15 cellular contexts compared by ENCODE assay signal in the genomic region with DNA sequence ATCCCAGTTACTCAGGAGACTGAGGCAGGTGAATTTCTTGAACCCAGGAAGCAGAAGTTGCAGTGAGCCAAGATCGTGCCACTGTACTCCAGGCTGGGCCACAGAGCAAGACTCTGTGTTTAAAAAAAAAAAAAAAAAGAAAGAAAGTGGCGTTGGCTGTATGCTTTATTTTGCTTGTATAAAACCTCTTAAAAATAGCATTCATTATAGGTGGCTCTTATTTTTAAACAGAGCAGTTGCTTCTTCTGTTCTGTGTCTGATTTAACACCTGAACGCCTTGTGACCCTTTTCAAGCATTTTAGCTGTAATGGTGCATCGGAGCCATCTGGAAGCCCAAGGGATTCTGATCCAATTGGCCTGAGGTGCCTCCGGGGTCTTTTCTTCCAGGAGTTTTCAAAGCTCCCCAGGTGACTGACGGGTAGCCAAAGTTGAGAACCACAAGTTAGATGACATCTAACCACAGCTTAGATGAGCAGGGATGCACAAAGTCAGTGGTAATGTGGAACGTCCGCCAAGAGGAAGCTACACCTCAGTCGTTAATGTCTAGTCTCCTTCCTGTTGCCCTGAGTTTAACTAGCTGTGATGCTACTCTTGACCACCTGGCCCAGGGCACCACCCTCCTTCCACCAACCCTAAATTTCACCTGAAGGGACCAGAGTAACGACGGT.
DNase-seq lines count a peak whose midpoint lies in the region; ATAC-seq and TF ChIP-seq lines count a peak whose summit lies in the region.
"Had no signal": no experiment of that assay in that cellular context is flagged by ENCODE, and none has a peak within 500 bp of the region (broad histone marks: within the 10 kb centered on the region; RNA-seq: fewer than 3 reads in every experiment).

No MANE protein-coding gene starts in this region.

- 0 out of 2 replicates have a peak overlapping the region, but pooled peaks have one; percentile 18 for H3K4me2 ChIP-seq in BLaER1

- no peak for TF ChIP-seq CTCF in HEK293 (tag by site-specific recombination; IDR thresholded peaks at IDR 0.05)
- no peak for TF ChIP-seq CTCF in Caco-2 (IDR thresholded peaks at IDR 0.05; ENCODE audit: insufficient read depth in 1 of 2, low read depth in 1 of 2, low read length in 1 of 2, severe bottlenecking in 1 of 2, unreplicated experiment in 1 of 2)

- no peaks in the 10 kb centered on the region for H3K9me3 Mint-ChIP-seq in T-helper 1 cell treated with Interleukin-12 subunit alpha and Interleukin-12 subunit beta and Interleukin-4 antibody, amounts not matched to agents 30 μg/mL and 1 μg/mL, for 36 hours
- peaks cover 9% of the 10 kb centered on the region for H3K9me3 Mint-ChIP-seq in Caco-2 (ENCODE audit: unreplicated experiment)

- no peaks in the 10 kb centered on the region for H3K36me3 ChIP-seq in BLaER1
- H3K36me3 ChIP-seq in HEK293 (ENCODE audit: control insufficient read depth in 2 of 2, insufficient read depth in 1 of 2, low read length in 2 of 2), result no peaks in the 10 kb centered on the region
- no peaks in the 10 kb centered on the region; the same call in 1 of the 2 replicates for H3K36me3 ChIP-seq in Caco-2 (ENCODE audit: control insufficient read depth, insufficient read depth, low read length)
- H3K36me3 ChIP-seq: esophagus muscularis mucosa, lower lobe of right lung had no signal

- no peaks in the 10 kb centered on the region for H3K27me3 Mint-ChIP-seq in T-helper 1 cell treated with Interleukin-12 subunit alpha and Interleukin-12 subunit beta and Interleukin-4 antibody, amounts not matched to agents 30 μg/mL and 1 μg/mL, for 36 hours (ENCODE audit: low read depth)
- no peaks in the 10 kb centered on the region for H3K27me3 Mint-ChIP-seq in Caco-2 (ENCODE audit: insufficient read depth, unreplicated experiment)

- H3K27me3 ChIP-seq in BLaER1 (no peaks in the 10 kb centered on the region), Caco-2 (replicated peaks; ENCODE audit: control insufficient read depth, insufficient read depth, low read length) (no peaks in the 10 kb centered on the region)
- H3K27me3 ChIP-seq: esophagus muscularis mucosa had no signal

- H3K27ac ChIP-seq in BLaER1 (no peak overlapping the region), HEK293 (ENCODE audit: extremely low read depth, low read depth, low read length) (no peak overlapping the region)
- H3K27ac ChIP-seq: esophagus muscularis mucosa, lower lobe of right lung had no signal

- H3K9me3 ChIP-seq in BLaER1, result no peaks in the 10 kb centered on the region
- H3K9me3 ChIP-seq in HEK293 (ENCODE audit: control insufficient read depth, insufficient read depth, low read depth, low read length), result no peaks in the 10 kb centered on the region
- no peaks in the 10 kb centered on the region for H3K9me3 ChIP-seq in Caco-2
- H3K9me3 ChIP-seq: esophagus muscularis mucosa, lower lobe of right lung had no signal

- POLR2A ChIA-PET in HEK293 (lab: Yijun Ruan, JAX) (interaction anchor here (0.7 kb wide), 1 partner anchor 10 kb away, joined by 3 read pairs; no protein-coding TSS in a partner anchor), Caco-2 (lab: Charles Lee) (no interaction called here)

- BruUV-seq in Caco-2 (replicated peaks; lab: Mats Ljungman, UMichigan), result no TSS peak

- no peaks in the 10 kb centered on the region for H4K20me1 ChIP-seq in BLaER1

- H3K27ac Mint-ChIP-seq in T-helper 1 cell treated with Interleukin-12 subunit alpha and Interleukin-12 subunit beta and Interleukin-4 antibody, amounts not matched to agents 30 μg/mL and 1 μg/mL, for 36 hours, result peak overlapping the region; percentile 67
- H3K27ac Mint-ChIP-seq in Caco-2 (ENCODE audit: unreplicated experiment), result no peak overlapping the region

- no peak overlapping the region for H3K9ac ChIP-seq in BLaER1

- no peak for DNase-seq in left colon
- no peak for DNase-seq in sciatic nerve (ENCODE audit: low spot score)
- DNase-seq in Caco-2, result no peak
- DNase-seq in HK-2 (ENCODE audit: unreplicated experiment), result no peak
- DNase-seq: activated CD4-positive, CD25-positive, alpha-beta regulatory T cell; GF-D8; lower lobe of right lung; NCI-H1105 treated with DMSO at 0.1 percent for 48 hours; NCI-H526; SIG-M5 had no signal

- CTCF ChIA-PET in HEK293 (lab: Yijun Ruan, JAX) (interaction anchor here (0.6 kb wide), 1 partner anchor 21 kb away, joined by 4 read pairs; no protein-coding TSS in a partner anchor), Caco-2 (lab: Charles Lee) (no interaction called here)

- intact Hi-C loops in left colon (cut with DNase I, micrococcal nuclease) (no loop called here), sciatic nerve (cut with DNase I) (no loop called here), Caco-2 (cut with micrococcal nuclease; ENCODE audit: unreplicated experiment) (no loop called here)

- no peak overlapping the region for H3K4me3 ChIP-seq in BLaER1
- H3K4me3 ChIP-seq in HEK293 (ENCODE audit: low read depth, low read length), result no peak overlapping the region
- H3K4me3 ChIP-seq in Caco-2 (ENCODE audit: low read depth, low read length), result no peak overlapping the region
- H3K4me3 ChIP-seq: esophagus muscularis mucosa, lower lobe of right lung had no signal

- 0 out of 2 replicates have a peak, but pooled peaks cover 5% of the 10 kb centered on the region for H3K4me1 ChIP-seq in BLaER1
- peaks cover 5% of the 10 kb centered on the region; the same call in 1 of the 2 replicates for H3K4me1 ChIP-seq in HEK293 (ENCODE audit: control insufficient read depth, insufficient read depth, low read length)
- H3K4me1 ChIP-seq in Caco-2, result peaks cover 5% of the 10 kb centered on the region

- ATAC-seq in left colon (peak; percentile 0), sciatic nerve (no peak), HG03135 (IDR thresholded peaks at IDR 0.05; ENCODE audit: unreplicated experiment) (no peak)
- ATAC-seq: lower lobe of right lung had no signal

- H3K4me3 Mint-ChIP-seq in T-helper 1 cell treated with Interleukin-12 subunit alpha and Interleukin-12 subunit beta and Interleukin-4 antibody, amounts not matched to agents 30 μg/mL and 1 μg/mL, for 36 hours, result peak overlapping the region; percentile 54
- H3K4me3 Mint-ChIP-seq in Caco-2 (ENCODE audit: unreplicated experiment), result no peak overlapping the region

- peaks cover 37% of the 10 kb centered on the region for H3K4me1 Mint-ChIP-seq in T-helper 1 cell treated with Interleukin-12 subunit alpha and Interleukin-12 subunit beta and Interleukin-4 antibody, amounts not matched to agents 30 μg/mL and 1 μg/mL, for 36 hours (ENCODE audit: low read depth)
- peaks cover 8% of the 10 kb centered on the region for H3K4me1 Mint-ChIP-seq in Caco-2 (ENCODE audit: low read depth, unreplicated experiment)

- H3K36me3 Mint-ChIP-seq in T-helper 1 cell treated with Interleukin-12 subunit alpha and Interleukin-12 subunit beta and Interleukin-4 antibody, amounts not matched to agents 30 μg/mL and 1 μg/mL, for 36 hours (ENCODE audit: low read depth), result no peaks in the 10 kb centered on the region
- no peaks in the 10 kb centered on the region for H3K36me3 Mint-ChIP-seq in Caco-2 (ENCODE audit: insufficient read depth, unreplicated experiment)

TF ChIP-seq in HEK293, 187 proteins besides CTCF, POLR2A, EP300 and RAD21:
- TF ChIP-seq ZNF121 (tag by site-specific recombination; IDR thresholded peaks at IDR 0.05) (0 out of 2 replicates have a peak, but pooled peaks have one; percentile 26), SALL2 (tag by site-specific recombination; IDR thresholded peaks at IDR 0.05; ENCODE audit: borderline replicate concordance) (no peak)
